ENCODE assay signal across 9 cellular contexts in the genomic region with DNA sequence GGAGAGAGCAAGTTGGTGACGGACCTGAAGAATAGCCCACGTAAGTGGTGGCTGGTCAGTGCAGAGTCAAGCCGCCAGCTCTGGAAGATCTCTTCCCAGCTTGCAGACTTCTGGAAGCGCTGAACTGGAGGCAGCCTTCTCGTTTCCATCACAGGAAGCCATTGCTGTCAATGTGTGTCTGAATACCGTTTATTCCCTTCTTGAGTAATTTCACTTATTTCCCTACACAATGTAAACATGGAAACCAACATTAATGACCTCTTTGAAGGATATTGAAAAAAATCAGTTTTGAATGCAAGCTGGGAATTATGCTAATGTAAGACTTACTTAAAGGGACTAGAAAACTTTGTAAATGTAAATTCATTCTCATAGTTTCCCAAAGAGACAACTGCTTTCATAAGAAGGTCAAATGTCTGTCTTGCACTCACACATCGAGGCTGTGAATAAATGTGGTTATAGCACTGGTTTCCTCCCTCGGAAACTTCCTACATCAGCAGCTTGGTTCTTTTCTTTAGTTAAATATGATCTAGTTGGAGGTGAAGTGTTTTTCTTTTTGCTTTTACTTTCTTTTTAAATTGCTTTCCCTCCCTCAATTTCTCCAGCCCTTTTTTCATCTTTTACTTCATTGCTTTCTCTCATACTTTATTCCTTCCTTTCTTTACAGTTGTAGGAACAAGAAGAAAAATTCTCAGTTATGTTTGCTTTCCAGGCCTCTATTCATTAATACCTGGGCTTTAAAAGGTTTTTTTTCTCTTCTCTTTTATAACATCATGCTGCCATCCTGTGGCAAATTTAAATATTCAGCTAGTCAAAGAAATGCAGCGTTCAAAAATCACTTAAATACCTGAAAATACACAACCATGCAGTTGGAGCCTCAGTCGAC.
DNase-seq lines count a peak whose midpoint lies in the region; ATAC-seq and FAIRE-seq lines count a peak whose summit lies in the region.
"Had no signal": no experiment of that assay in that cellular context is flagged by ENCODE, and none has a peak within 500 bp of the region (broad histone marks: within the 10 kb centered on the region; RNA-seq: fewer than 3 reads in every experiment).

No MANE protein-coding gene starts in this region.

- no peaks in the 10 kb centered on the region for H3K36me3 ChIP-seq in HAP-1 (replicated peaks)

- DNase-seq in NCI-H2107 treated with DMSO at 0.1 percent for 48 hours (lab: John Stamatoyannopoulos, UW; ENCODE audit: unreplicated experiment) = peak; percentile 8
- no peak for DNase-seq in NCI-H2107 (lab: John Stamatoyannopoulos, UW)
- DNase-seq in HAP-1 (ENCODE audit: low spot score in 2 of 2) = peak; percentile 48 to 94
- no peak for DNase-seq in caudate nucleus (lab: John Stamatoyannopoulos, UW)

- in situ Hi-C loops in HAP-1 (cut with MboI; ENCODE audit: low sequenced_read_pairs) = no loop called here

- ATAC-seq in GM19467 (IDR thresholded peaks at IDR 0.05; ENCODE audit: unreplicated experiment) (no peak), HG02623 (IDR thresholded peaks at IDR 0.05; ENCODE audit: unreplicated experiment) (no peak)

- H3K4me3 ChIP-seq in HAP-1 = no peak overlapping the region

- peaks cover 12% of the 10 kb centered on the region for H3K4me1 ChIP-seq in HAP-1

- peak; percentile 86 for FAIRE-seq in TTC549 (lab: Jason Lieb, UNC)
- FAIRE-seq in islet of Langerhans (lab: Jason Lieb, UNC) = peak; percentile 89
- FAIRE-seq: G401.6 had no signal

- H3K9me3 ChIP-seq in HAP-1 = no peaks in the 10 kb centered on the region

- no peak overlapping the region for H3K27ac ChIP-seq in caudate nucleus (ENCODE audit: low read depth, low read length)

- peaks cover 29% of the 10 kb centered on the region for H3K27me3 ChIP-seq in HAP-1 (ENCODE audit: low read depth)

Comparison
In these comparisons a context has a peak if more than half of its experiments do, and no peak if none do; other contexts are left out.
1. DNase-seq: peak in NCI-H2107 treated with DMSO at 0.1 percent for 48 hours (single experiment) and HAP-1 (2 of 2); none in NCI-H2107 (single experiment) and caudate nucleus (0 of 61).